2 cellular contexts compared by ENCODE assay signal in genomic region chr7:130337410-130337971, GRCh38.
TF ChIP-seq lines count a peak whose summit lies in the region.

No MANE protein-coding gene starts in this region.

TF ChIP-seq in HepG2, 621 proteins besides CTCF, POLR2A, EP300 and RAD21:
- TF ChIP-seq MLX (CRISPR knock-in tag; IDR thresholded peaks at IDR 0.05): no peak
- no peak for TF ChIP-seq ATAD3A (CRISPR knock-in tag; IDR thresholded peaks at IDR 0.05)
- TF ChIP-seq CHD2 (IDR thresholded peaks at IDR 0.05; ENCODE audit: low read depth, low read length): no peak
- no peak for TF ChIP-seq ZNF567 (CRISPR knock-in tag; IDR thresholded peaks at IDR 0.05; ENCODE audit: borderline replicate concordance)
- no peak for TF ChIP-seq ZBTB38 (CRISPR knock-in tag; IDR thresholded peaks at IDR 0.05)
- TF ChIP-seq FOXO4 (CRISPR knock-in tag; conservative IDR thresholded peaks at IDR 0.05): no peak
- no peak for TF ChIP-seq ZFP36 (IDR thresholded peaks at IDR 0.05; ENCODE audit: borderline replicate concordance, low read depth, low read length, partially characterized antibody)
- no peak for TF ChIP-seq ELK4 (CRISPR knock-in tag; IDR thresholded peaks at IDR 0.05; ENCODE audit: borderline replicate concordance)
- TF ChIP-seq JARID2 (CRISPR knock-in tag; IDR thresholded peaks at IDR 0.05; ENCODE audit: insufficient replicate concordance): no peak
- no peak for TF ChIP-seq ZNF274 (CRISPR knock-in tag; IDR thresholded peaks at IDR 0.05)
- no peak for TF ChIP-seq ZNF546 (CRISPR knock-in tag; conservative IDR thresholded peaks at IDR 0.05)
- TF ChIP-seq SNAPC5 (CRISPR knock-in tag; IDR thresholded peaks at IDR 0.05; ENCODE audit: borderline replicate concordance): no peak
- TF ChIP-seq ZNF562 (CRISPR knock-in tag; IDR thresholded peaks at IDR 0.05; ENCODE audit: borderline replicate concordance): no peak
- TF ChIP-seq ZNF674 (CRISPR knock-in tag; IDR thresholded peaks at IDR 0.05; ENCODE audit: low read depth): no peak

TF ChIP-seq in K562, 482 proteins besides CTCF, POLR2A, EP300 and RAD21:
- no peak for TF ChIP-seq PML (IDR thresholded peaks at IDR 0.05; ENCODE audit: low read length)
- no peak for TF ChIP-seq HDAC1 (IDR thresholded peaks at IDR 0.05)
- TF ChIP-seq SNRNP70 (optimal IDR thresholded peaks at IDR 0.05; ENCODE audit: low read depth, low read length): no peak
- no peak for TF ChIP-seq SNIP1 (IDR thresholded peaks at IDR 0.05; ENCODE audit: low read depth)
- no peak for TF ChIP-seq MTA1 (IDR thresholded peaks at IDR 0.05; ENCODE audit: borderline replicate concordance)
- no peak for TF ChIP-seq ZBTB5 (IDR thresholded peaks at IDR 0.05)
- no peak for TF ChIP-seq ZNF347 (CRISPR knock-in tag; IDR thresholded peaks at IDR 0.05; ENCODE audit: low read depth)
- no peak for TF ChIP-seq CBFA2T2 (conservative IDR thresholded peaks at IDR 0.05)
- TF ChIP-seq CTCFL (IDR thresholded peaks at IDR 0.05; ENCODE audit: borderline replicate concordance, insufficient read depth, low read depth, low read length, poor library complexity, severe bottlenecking): no peak
- no peak for TF ChIP-seq GTF2F1 (IDR thresholded peaks at IDR 0.05; ENCODE audit: low read depth, low read length)
